Comparison of ENCODE assay signal across 14 cellular contexts in the genomic region with DNA sequence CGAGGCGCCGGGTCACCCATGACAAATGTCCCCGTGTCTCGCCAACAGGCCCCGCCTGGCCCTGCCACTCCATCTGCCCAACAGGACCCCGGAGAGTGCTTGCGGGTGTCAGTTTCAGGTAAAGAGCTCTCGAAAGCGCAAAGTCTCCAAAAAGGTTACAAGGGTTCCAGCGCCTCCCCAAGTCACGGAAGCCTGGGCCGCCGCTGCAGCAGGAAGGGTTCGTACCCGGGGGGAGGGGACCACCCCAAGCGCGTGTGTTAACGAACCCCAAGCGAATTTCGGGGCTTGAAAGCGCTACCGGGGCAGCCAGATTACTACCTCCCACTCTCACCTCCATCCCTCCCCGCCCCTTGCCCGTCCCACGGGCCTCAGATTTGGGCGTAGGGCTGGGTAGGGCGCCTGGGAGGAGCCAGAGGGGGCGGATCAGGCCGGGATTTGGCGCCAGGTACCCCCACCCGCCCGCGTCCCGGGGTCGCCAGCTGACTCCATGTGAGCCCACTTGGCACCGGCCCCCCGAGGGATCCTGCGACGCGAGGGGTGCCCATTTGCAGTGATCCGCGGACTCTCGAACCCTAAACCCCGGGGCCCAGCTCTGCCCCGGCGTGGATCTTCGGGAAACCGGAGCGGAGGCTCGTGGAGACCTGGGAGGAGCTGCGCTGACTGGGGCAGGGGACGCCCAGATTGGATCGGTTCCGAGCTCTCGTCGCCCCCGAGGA.
A peak's percentile ranks its signal among the peaks of the same experiment; 100 is the strongest.
DNase-seq lines count a peak whose midpoint lies in the region; ATAC-seq, FAIRE-seq and TF ChIP-seq lines count a peak whose summit lies in the region.
"Had no signal": no experiment of that assay in that cellular context is flagged by ENCODE, and none has a peak within 500 bp of the region (broad histone marks: within the 10 kb centered on the region; RNA-seq: fewer than 3 reads in every experiment).

No MANE protein-coding gene starts in this region.

- TF ChIP-seq CTCF in mammary epithelial cell (conservative IDR thresholded peaks at IDR 0.05 in 1 of 2, IDR thresholded peaks at IDR 0.05 in 1 of 2; ENCODE audit: extremely low read depth in 1 of 2, insufficient read depth in 1 of 2, low read depth in 1 of 2, low read length in 2 of 2) (no peak), kidney (IDR thresholded peaks at IDR 0.05; ENCODE audit: borderline replicate concordance, extremely low read depth, insufficient read depth) (no peak)

- 9 to 10% methylated on average over 43 to 51 of the region's 58 CpGs for WGBS in GM23248 (ENCODE audit: low coverage in 1 of 2, low lambda C conversion rate in 2 of 2, missing lambda C conversion rate in 2 of 2), 2 experiments
- 9% methylated on average over 38 of the region's 58 CpGs for WGBS in mammary epithelial cell (ENCODE audit: low coverage, missing lambda C conversion rate)

- dilution Hi-C loops in mammary epithelial cell (cut with HindIII; ENCODE audit: low sequenced_read_pairs) = no loop called here

- H3K9me2 ChIP-seq in GM23248 (ENCODE audit: insufficient read depth) = no peaks in the 10 kb centered on the region

- no peak for DNase-seq in GM23248
- no peak for DNase-seq in mammary epithelial cell
- peak; percentile 74 for DNase-seq in kidney
- no peak for DNase-seq in skeletal muscle cell (ENCODE audit: low read depth)
- DNase-seq in KBM-7 = no peak
- no peak for DNase-seq in Ammon's horn (ENCODE audit: low spot score)
- DNase-seq: NCI-H1092; stimulated activated CD4-positive, alpha-beta T cell treated with anti-CD3 and anti-CD28 coated beads, Interleukin-12 subunit alpha, Interleukin-12 subunit beta, amount 100 ng/mL, for 4 hours; T-helper 17 cell had no signal

- H4K20me1 ChIP-seq in GM23248 (ENCODE audit: insufficient read depth) (no peaks in the 10 kb centered on the region), mammary epithelial cell (ENCODE audit: insufficient read depth, low read length) (no peaks in the 10 kb centered on the region)

- H3K27me3 ChIP-seq in GM23248 (replicated peaks; ENCODE audit: insufficient read depth) (peaks cover 100% of the 10 kb centered on the region), mammary epithelial cell (ENCODE audit: insufficient read depth, low read length) (peaks cover 64% of the 10 kb centered on the region)

- H3K36me3 ChIP-seq in GM23248 (ENCODE audit: low read depth) (no peaks in the 10 kb centered on the region), mammary epithelial cell (ENCODE audit: insufficient read depth, low read length) (no peaks in the 10 kb centered on the region), kidney (ENCODE audit: control insufficient read depth in 1 of 2, insufficient read depth in 2 of 2, low read length in 2 of 2) (no peaks in the 10 kb centered on the region)

- H3K4me1 ChIP-seq in GM23248 (ENCODE audit: insufficient read depth) (peaks cover 6% of the 10 kb centered on the region; the same call in 1 of the 2 replicates), mammary epithelial cell (ENCODE audit: insufficient read depth, low read length) (peaks cover 10% of the 10 kb centered on the region), kidney (ENCODE audit: control insufficient read depth in 1 of 2, insufficient read depth in 1 of 2, low read depth in 1 of 2, low read length in 2 of 2) (no peaks in the 10 kb centered on the region)

- H3K4me2 ChIP-seq in GM23248 (ENCODE audit: unreplicated experiment) (no peak overlapping the region), mammary epithelial cell (ENCODE audit: insufficient read depth, low read depth, low read length) (peak overlapping the region; percentile 73)

- H3K79me2 ChIP-seq in GM23248 (ENCODE audit: insufficient read depth) (no peaks in the 10 kb centered on the region), mammary epithelial cell (ENCODE audit: insufficient read depth, low read length) (no peaks in the 10 kb centered on the region)

- H3K9me3 ChIP-seq in GM23248 (ENCODE audit: low read depth) (no peaks in the 10 kb centered on the region), mammary epithelial cell (replicated peaks; ENCODE audit: insufficient read depth, low read length) (no peaks in the 10 kb centered on the region), kidney (ENCODE audit: control insufficient read depth in 1 of 2, low read length in 2 of 2) (no peaks in the 10 kb centered on the region)

- intact Hi-C loops in mammary epithelial cell (cut with micrococcal nuclease) (no loop called here), kidney (cut with DNase I) (no loop called here)

- H3K9ac ChIP-seq in GM23248 (no peak overlapping the region), mammary epithelial cell (ENCODE audit: insufficient read depth, low read length) (no peak overlapping the region), kidney (ENCODE audit: low read length in 2 of 2) (peak overlapping the region in 1 of 2 donors; percentile 17)

- CTCF ChIA-PET in mammary epithelial cell (lab: Charles Lee; ENCODE audit: low non-redundant PET) = no interaction called here

- H2AFZ ChIP-seq in GM23248 (peak overlapping the region; percentile 26), mammary epithelial cell (ENCODE audit: low read depth, low read length) (peak overlapping the region; percentile 31)

- H3F3A ChIP-seq in GM23248 (ENCODE audit: insufficient read depth) = no peaks in the 10 kb centered on the region

- FAIRE-seq in kidney (lab: Jason Lieb, UNC) = no peak
- FAIRE-seq: endometrium had no signal

- BruUV-seq in mammary epithelial cell (replicated peaks; lab: Mats Ljungman, UMichigan) = no TSS peak

- in situ Hi-C loops in GM23248 (cut with MboI) = no loop called here
- in situ Hi-C loops in mammary epithelial cell (cut with MboI; ENCODE audit: low sequenced_read_pairs in 2 of 2) = no loop called here
- in situ Hi-C loops in KBM-7 (cut with MboI; ENCODE audit: low pct_unique_long_range_greater_than_20kb, low sequenced_read_pairs) = no loop called here

- ATAC-seq in GM21423 (IDR thresholded peaks at IDR 0.05; ENCODE audit: unreplicated experiment) (no peak), GM18909 (IDR thresholded peaks at IDR 0.05; ENCODE audit: poor library complexity, unreplicated experiment) (no peak)
- ATAC-seq: stimulated activated effector memory CD8-positive, alpha-beta T cell treated with anti-CD3 and anti-CD28 coated beads, Interleukin-12 subunit alpha, Interleukin-12 subunit beta, amount 100 ng/mL, for 72 hours; T-helper 17 cell had no signal

- H3K27ac ChIP-seq in GM23248 (no peak overlapping the region), mammary epithelial cell (ENCODE audit: insufficient read depth, low read depth, low read length) (no peak overlapping the region), kidney (ENCODE audit: low read depth in 2 of 2, low read length in 2 of 2) (no peak overlapping the region)

- H3K4me3 ChIP-seq in GM23248 (0 out of 2 replicates have a peak overlapping the region, but pooled peaks have one; percentile 1), mammary epithelial cell (replicated peaks in 1 of 3; ENCODE audit: insufficient read depth in 1 of 3, low read depth in 2 of 3, low read length in 3 of 3) (peak overlapping the region in 1 of 3 experiments; percentile 19), kidney (ENCODE audit: low read length in 2 of 2) (peak overlapping the region; percentile 37 to 63), skeletal muscle cell (ENCODE audit: low read depth, low read length) (peak overlapping the region; percentile 35)
- H3K4me3 ChIP-seq: lung had no signal
